ENCODE assay signal across 1 cellular context in genomic region chr11:64246874-64247728, GRCh38.
TF ChIP-seq lines count a peak whose summit lies in the region.

TSS of gene PPP1R14B (minus strand) at chr11:64246943. CDS start at chr11:64246673, 270 bp downstream.

TF ChIP-seq in HepG2, 621 proteins besides CTCF, POLR2A, EP300 and RAD21 (continued from another document):
- no peak for TF ChIP-seq ZNF24 (IDR thresholded peaks at IDR 0.05)
- TF ChIP-seq ZNF280B (CRISPR knock-in tag; IDR thresholded peaks at IDR 0.05; ENCODE audit: borderline replicate concordance) = no peak; the same call in 1 of the 2 replicates
- no peak for TF ChIP-seq RCOR2 (CRISPR knock-in tag; IDR thresholded peaks at IDR 0.05)
- 0 out of 2 replicates have a peak, but pooled peaks have one; percentile 8 for TF ChIP-seq ELF1 (CRISPR knock-in tag; IDR thresholded peaks at IDR 0.05)
- no peak for TF ChIP-seq PRDM15 (CRISPR knock-in tag; IDR thresholded peaks at IDR 0.05)
- TF ChIP-seq, protein P1, sequence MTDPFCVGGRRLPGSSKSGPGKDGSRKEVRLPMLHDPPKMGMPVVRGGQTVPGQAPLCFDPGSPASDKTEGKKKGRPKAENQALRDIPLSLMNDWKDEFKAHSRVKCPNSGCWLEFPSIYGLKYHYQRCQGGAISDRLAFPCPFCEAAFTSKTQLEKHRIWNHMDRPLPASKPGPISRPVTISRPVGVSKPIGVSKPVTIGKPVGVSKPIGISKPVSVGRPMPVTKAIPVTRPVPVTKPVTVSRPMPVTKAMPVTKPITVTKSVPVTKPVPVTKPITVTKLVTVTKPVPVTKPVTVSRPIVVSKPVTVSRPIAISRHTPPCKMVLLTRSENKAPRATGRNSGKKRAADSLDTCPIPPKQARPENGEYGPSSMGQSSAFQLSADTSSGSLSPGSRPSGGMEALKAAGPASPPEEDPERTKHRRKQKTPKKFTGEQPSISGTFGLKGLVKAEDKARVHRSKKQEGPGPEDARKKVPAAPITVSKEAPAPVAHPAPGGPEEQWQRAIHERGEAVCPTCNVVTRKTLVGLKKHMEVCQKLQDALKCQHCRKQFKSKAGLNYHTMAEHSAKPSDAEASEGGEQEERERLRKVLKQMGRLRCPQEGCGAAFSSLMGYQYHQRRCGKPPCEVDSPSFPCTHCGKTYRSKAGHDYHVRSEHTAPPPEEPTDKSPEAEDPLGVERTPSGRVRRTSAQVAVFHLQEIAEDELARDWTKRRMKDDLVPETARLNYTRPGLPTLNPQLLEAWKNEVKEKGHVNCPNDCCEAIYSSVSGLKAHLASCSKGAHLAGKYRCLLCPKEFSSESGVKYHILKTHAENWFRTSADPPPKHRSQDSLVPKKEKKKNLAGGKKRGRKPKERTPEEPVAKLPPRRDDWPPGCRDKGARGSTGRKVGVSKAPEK (CRISPR knock-in tag; IDR thresholded peaks at IDR 0.05; ENCODE audit: borderline replicate concordance) = peak; percentile 41; the same call in 1 of the 2 replicates
- no peak; the same call in 1 of the 2 replicates for TF ChIP-seq ZNF83 (CRISPR knock-in tag; IDR thresholded peaks at IDR 0.05; ENCODE audit: borderline replicate concordance)
- TF ChIP-seq MAX (IDR thresholded peaks at IDR 0.05) = peak; percentile 80
- TF ChIP-seq, protein P2, sequence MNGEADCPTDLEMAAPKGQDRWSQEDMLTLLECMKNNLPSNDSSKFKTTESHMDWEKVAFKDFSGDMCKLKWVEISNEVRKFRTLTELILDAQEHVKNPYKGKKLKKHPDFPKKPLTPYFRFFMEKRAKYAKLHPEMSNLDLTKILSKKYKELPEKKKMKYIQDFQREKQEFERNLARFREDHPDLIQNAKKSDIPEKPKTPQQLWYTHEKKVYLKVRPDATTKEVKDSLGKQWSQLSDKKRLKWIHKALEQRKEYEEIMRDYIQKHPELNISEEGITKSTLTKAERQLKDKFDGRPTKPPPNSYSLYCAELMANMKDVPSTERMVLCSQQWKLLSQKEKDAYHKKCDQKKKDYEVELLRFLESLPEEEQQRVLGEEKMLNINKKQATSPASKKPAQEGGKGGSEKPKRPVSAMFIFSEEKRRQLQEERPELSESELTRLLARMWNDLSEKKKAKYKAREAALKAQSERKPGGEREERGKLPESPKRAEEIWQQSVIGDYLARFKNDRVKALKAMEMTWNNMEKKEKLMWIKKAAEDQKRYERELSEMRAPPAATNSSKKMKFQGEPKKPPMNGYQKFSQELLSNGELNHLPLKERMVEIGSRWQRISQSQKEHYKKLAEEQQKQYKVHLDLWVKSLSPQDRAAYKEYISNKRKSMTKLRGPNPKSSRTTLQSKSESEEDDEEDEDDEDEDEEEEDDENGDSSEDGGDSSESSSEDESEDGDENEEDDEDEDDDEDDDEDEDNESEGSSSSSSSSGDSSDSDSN (CRISPR knock-in tag; IDR thresholded peaks at IDR 0.05) = peak; percentile 72; the same call in 1 of the 2 replicates
- no peak for TF ChIP-seq ZNF343 (CRISPR knock-in tag; IDR thresholded peaks at IDR 0.05)
- TF ChIP-seq RERE (CRISPR knock-in tag; IDR thresholded peaks at IDR 0.05; ENCODE audit: low read depth) = no peak
- TF ChIP-seq THYN1 (CRISPR knock-in tag; IDR thresholded peaks at IDR 0.05; ENCODE audit: borderline replicate concordance, low read depth) = no peak
- no peak for TF ChIP-seq TRIM22 (IDR thresholded peaks at IDR 0.05)
- TF ChIP-seq, protein P3, sequence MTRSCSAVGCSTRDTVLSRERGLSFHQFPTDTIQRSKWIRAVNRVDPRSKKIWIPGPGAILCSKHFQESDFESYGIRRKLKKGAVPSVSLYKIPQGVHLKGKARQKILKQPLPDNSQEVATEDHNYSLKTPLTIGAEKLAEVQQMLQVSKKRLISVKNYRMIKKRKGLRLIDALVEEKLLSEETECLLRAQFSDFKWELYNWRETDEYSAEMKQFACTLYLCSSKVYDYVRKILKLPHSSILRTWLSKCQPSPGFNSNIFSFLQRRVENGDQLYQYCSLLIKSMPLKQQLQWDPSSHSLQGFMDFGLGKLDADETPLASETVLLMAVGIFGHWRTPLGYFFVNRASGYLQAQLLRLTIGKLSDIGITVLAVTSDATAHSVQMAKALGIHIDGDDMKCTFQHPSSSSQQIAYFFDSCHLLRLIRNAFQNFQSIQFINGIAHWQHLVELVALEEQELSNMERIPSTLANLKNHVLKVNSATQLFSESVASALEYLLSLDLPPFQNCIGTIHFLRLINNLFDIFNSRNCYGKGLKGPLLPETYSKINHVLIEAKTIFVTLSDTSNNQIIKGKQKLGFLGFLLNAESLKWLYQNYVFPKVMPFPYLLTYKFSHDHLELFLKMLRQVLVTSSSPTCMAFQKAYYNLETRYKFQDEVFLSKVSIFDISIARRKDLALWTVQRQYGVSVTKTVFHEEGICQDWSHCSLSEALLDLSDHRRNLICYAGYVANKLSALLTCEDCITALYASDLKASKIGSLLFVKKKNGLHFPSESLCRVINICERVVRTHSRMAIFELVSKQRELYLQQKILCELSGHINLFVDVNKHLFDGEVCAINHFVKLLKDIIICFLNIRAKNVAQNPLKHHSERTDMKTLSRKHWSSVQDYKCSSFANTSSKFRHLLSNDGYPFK (CRISPR knock-in tag; IDR thresholded peaks at IDR 0.05; ENCODE audit: borderline replicate concordance) = peak; percentile 81
- TF ChIP-seq STAT5B (CRISPR knock-in tag; IDR thresholded peaks at IDR 0.05) = no peak
